In the genomic region with DNA sequence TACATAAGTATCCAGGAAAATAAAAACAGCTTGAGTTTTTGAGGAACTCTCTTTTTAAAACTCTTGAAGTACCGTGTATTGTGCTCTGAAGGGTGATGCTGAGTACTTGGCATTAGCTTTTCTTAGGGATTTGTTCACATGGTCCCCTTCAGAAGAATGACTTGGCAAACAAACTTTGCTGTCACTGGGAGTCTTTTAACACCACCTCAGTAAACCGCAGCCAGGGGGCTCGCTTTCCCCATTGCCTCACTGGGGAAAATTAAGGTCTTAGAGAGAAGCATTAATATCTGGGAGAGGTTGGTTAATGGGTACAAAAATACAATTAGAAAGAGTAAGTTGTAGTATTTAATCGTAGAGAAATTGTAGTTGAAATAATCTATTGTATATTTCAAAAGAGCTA, we compare ENCODE assay signal across 1 cellular context.
TF ChIP-seq lines count a peak whose summit lies in the region.

No MANE protein-coding gene starts in this region.

TF ChIP-seq in WTC11, 78 proteins besides CTCF, POLR2A, EP300 and RAD21 (continued from another document):
- TF ChIP-seq, protein P1, sequence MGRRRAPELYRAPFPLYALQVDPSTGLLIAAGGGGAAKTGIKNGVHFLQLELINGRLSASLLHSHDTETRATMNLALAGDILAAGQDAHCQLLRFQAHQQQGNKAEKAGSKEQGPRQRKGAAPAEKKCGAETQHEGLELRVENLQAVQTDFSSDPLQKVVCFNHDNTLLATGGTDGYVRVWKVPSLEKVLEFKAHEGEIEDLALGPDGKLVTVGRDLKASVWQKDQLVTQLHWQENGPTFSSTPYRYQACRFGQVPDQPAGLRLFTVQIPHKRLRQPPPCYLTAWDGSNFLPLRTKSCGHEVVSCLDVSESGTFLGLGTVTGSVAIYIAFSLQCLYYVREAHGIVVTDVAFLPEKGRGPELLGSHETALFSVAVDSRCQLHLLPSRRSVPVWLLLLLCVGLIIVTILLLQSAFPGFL (CRISPR knock-in tag; IDR thresholded peaks at IDR 0.05; ENCODE audit: borderline replicate concordance): no peak
- TF ChIP-seq TP53 (CRISPR knock-in tag; IDR thresholded peaks at IDR 0.05): no peak
- TF ChIP-seq FOXP1 (CRISPR knock-in tag; IDR thresholded peaks at IDR 0.05; ENCODE audit: borderline replicate concordance): no peak
- TF ChIP-seq, protein P2, sequence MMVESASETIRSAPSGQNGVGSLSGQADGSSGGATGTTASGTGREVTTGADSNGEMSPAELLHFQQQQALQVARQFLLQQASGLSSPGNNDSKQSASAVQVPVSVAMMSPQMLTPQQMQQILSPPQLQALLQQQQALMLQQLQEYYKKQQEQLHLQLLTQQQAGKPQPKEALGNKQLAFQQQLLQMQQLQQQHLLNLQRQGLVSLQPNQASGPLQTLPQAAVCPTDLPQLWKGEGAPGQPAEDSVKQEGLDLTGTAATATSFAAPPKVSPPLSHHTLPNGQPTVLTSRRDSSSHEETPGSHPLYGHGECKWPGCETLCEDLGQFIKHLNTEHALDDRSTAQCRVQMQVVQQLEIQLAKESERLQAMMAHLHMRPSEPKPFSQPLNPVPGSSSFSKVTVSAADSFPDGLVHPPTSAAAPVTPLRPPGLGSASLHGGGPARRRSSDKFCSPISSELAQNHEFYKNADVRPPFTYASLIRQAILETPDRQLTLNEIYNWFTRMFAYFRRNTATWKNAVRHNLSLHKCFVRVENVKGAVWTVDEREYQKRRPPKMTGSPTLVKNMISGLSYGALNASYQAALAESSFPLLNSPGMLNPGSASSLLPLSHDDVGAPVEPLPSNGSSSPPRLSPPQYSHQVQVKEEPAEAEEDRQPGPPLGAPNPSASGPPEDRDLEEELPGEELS (CRISPR knock-in tag; IDR thresholded peaks at IDR 0.05): no peak
- no peak for TF ChIP-seq NFYB (CRISPR knock-in tag; conservative IDR thresholded peaks at IDR 0.05; ENCODE audit: low read depth)
- TF ChIP-seq NR1H2 (CRISPR knock-in tag; IDR thresholded peaks at IDR 0.05): no peak
- TF ChIP-seq, protein P3, sequence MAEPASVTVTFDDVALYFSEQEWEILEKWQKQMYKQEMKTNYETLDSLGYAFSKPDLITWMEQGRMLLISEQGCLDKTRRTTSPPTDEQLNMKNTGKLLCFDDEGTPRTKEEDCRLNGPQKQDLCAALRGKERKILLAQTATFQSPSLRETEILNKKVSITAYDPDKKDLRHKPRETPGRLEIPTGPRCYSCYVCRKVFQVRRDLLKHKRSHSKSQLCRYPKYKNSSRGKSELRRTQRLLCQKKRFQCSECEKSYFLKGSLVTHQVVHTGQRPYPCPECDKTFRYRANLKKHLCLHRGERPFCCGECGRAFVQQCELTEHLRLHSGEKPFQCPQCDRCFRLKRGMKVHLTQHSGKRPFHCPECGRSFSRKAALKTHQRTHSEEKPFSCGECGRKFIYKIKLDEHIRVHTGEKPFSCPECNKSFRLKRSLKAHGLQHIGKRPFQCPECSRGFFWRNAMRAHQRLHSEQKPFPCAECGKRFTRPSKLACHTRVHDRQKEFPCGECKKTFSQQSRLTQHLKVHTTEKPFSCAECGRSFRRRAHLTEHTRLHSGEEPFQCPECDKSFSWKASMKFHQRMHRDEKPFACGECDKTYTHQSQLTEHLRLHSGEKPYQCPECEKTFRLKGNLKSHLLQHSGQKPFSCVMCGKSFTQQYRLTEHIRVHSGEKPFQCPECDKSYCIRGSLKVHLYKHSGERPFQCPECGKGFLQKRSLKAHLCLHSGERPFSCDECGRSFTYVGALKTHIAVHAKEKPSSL (CRISPR knock-in tag; conservative IDR thresholded peaks at IDR 0.05): no peak
